Comparison of ENCODE assay signal across 1 cellular context in the genomic region with DNA sequence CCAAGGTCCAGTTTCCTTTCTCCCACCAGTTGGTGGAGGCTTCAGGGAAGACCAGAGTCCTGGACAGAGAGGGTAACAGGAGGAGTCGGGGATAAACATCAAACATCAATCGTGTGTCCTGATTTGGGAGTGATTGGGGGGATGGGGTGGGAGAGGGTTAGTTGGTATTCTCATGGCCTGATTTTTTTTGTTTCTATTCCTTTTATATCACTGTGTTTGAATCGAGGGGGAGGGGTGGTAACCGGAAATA.
TF ChIP-seq lines count a peak whose summit lies in the region.

No MANE protein-coding gene starts in this region.

TF ChIP-seq in GM12878, 131 proteins besides CTCF, POLR2A, EP300 and RAD21:
- TF ChIP-seq, protein P1, sequence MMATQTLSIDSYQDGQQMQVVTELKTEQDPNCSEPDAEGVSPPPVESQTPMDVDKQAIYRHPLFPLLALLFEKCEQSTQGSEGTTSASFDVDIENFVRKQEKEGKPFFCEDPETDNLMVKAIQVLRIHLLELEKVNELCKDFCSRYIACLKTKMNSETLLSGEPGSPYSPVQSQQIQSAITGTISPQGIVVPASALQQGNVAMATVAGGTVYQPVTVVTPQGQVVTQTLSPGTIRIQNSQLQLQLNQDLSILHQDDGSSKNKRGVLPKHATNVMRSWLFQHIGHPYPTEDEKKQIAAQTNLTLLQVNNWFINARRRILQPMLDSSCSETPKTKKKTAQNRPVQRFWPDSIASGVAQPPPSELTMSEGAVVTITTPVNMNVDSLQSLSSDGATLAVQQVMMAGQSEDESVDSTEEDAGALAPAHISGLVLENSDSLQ (IDR thresholded peaks at IDR 0.05), result no peak
- no peak for TF ChIP-seq ATF2 (IDR thresholded peaks at IDR 0.05; ENCODE audit: low read length)
- TF ChIP-seq NR2C2 (IDR thresholded peaks at IDR 0.05; ENCODE audit: borderline replicate concordance, control insufficient read depth, insufficient read length, low read depth), result no peak
- TF ChIP-seq, protein P2, sequence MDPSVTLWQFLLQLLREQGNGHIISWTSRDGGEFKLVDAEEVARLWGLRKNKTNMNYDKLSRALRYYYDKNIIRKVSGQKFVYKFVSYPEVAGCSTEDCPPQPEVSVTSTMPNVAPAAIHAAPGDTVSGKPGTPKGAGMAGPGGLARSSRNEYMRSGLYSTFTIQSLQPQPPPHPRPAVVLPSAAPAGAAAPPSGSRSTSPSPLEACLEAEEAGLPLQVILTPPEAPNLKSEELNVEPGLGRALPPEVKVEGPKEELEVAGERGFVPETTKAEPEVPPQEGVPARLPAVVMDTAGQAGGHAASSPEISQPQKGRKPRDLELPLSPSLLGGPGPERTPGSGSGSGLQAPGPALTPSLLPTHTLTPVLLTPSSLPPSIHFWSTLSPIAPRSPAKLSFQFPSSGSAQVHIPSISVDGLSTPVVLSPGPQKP (IDR thresholded peaks at IDR 0.05; ENCODE audit: low read depth, low read length), result no peak
